7 cellular contexts compared by ENCODE assay signal in genomic region chr3:183824761-183825379, GRCh38. TPM values are rescaled to one million over a fixed set of nuclear protein-coding genes. Genes with fewer than 3 reads are reported as not detected.
DNase-seq lines count a peak whose midpoint lies in the region; ATAC-seq, FAIRE-seq and TF ChIP-seq lines count a peak whose summit lies in the region.

No MANE protein-coding gene starts in this region.

- H3K9me3 ChIP-seq in WERI-Rb-1 (ENCODE audit: severe bottlenecking) (no peaks in the 10 kb centered on the region), mucosa of descending colon (no peaks in the 10 kb centered on the region)

- ATAC-seq in HG02642 (IDR thresholded peaks at IDR 0.05; ENCODE audit: poor library complexity, unreplicated experiment), result peak; percentile 41
- peak; percentile 54 for ATAC-seq in mucosa of descending colon

- H3K36me3 ChIP-seq in WERI-Rb-1 (no peaks in the 10 kb centered on the region), mucosa of descending colon (ENCODE audit: low read depth) (no peaks in the 10 kb centered on the region)

- H3K9me3 Mint-ChIP-seq in endothelial cell (ENCODE audit: unreplicated experiment), result no peaks in the 10 kb centered on the region

- H3K4me3 Mint-ChIP-seq in endothelial cell (ENCODE audit: unreplicated experiment), result peak overlapping the region; percentile 85

- TF ChIP-seq CTCF in WERI-Rb-1 (IDR thresholded peaks at IDR 0.05; ENCODE audit: low read depth, low read length) (no peak), endothelial cell (IDR thresholded peaks at IDR 0.05; ENCODE audit: unreplicated experiment) (no peak), mucosa of descending colon (IDR thresholded peaks at IDR 0.05) (no peak)

- no peak overlapping the region for H3K27ac Mint-ChIP-seq in endothelial cell (ENCODE audit: unreplicated experiment)

- H3K4me3 ChIP-seq in WERI-Rb-1 (ENCODE audit: low read depth, low read length) (peak overlapping the region; percentile 67), mucosa of descending colon (no peak overlapping the region)

- DNase-seq in GM12891 (ENCODE audit: insufficient read length, low spot score) (peak; percentile 36), WERI-Rb-1 (peak; percentile 22), endothelial cell (ENCODE audit: low spot score) (no peak), mucosa of descending colon (no peak), urothelium cell line (ENCODE audit: low spot score) (peak; percentile 56), LoVo (ENCODE audit: low spot score) (no peak)

- TF ChIP-seq POLR2A in GM12891 (IDR thresholded peaks at IDR 0.05; ENCODE audit: low read depth, low read length), result no peak

- H3K27me3 Mint-ChIP-seq in endothelial cell (ENCODE audit: unreplicated experiment), result peaks cover 19% of the 10 kb centered on the region

- intact Hi-C loops in mucosa of descending colon (cut with DNase I, micrococcal nuclease), result no loop called here

- H3K4me1 Mint-ChIP-seq in endothelial cell (ENCODE audit: unreplicated experiment), result peaks cover 10% of the 10 kb centered on the region

- peak overlapping the region; percentile 36; the same call in 1 of the 2 replicates for H3K27ac ChIP-seq in WERI-Rb-1

- peaks cover 12% of the 10 kb centered on the region for H3K4me1 ChIP-seq in mucosa of descending colon (ENCODE audit: low read depth)

- FAIRE-seq in GM12891 (lab: Jason Lieb, UNC) (no peak), urothelium cell line (lab: Jason Lieb, UNC) (peak; percentile 50)

- H3K27me3 ChIP-seq in WERI-Rb-1 (ENCODE audit: insufficient read depth, low read depth, severe bottlenecking), result no peaks in the 10 kb centered on the region

- H3K36me3 Mint-ChIP-seq in endothelial cell (ENCODE audit: low read depth, unreplicated experiment), result peaks cover 25% of the 10 kb centered on the region

TF ChIP-seq in GM12891, 5 proteins besides CTCF, POLR2A, EP300 and RAD21:
- no peak for TF ChIP-seq SPI1 (IDR thresholded peaks at IDR 0.05; ENCODE audit: low read depth, low read length)
- TF ChIP-seq PAX5 (IDR thresholded peaks at IDR 0.05; ENCODE audit: insufficient read depth, low read length, severe bottlenecking), result no peak
- no peak for TF ChIP-seq TAF1 (IDR thresholded peaks at IDR 0.05; ENCODE audit: low read depth, low read length)
- TF ChIP-seq POLR2AphosphoS5 (IDR thresholded peaks at IDR 0.05; ENCODE audit: low read depth, low read length), result no peak
- no peak for TF ChIP-seq POU2F2 (IDR thresholded peaks at IDR 0.05; ENCODE audit: low read depth, low read length)
TF ChIP-seq in GM12891: peak in this region for 0.

RNA-seq across cellular contexts. Expression of gene MAP6D1, which starts 0.5 kb away (rescaled TPM):
- polyA plus RNA-seq in GM12891 (2012; ENCODE audit: low read depth, missing spikeins), result not detected
- total RNA-seq in endothelial cell (ENCODE audit: unreplicated experiment), result 0.90 TPM
- 1 to 10 TPM in 2 of 3 donors, under 1 TPM in 1; 0.55 to 3.1 (median 1.2) TPM for total RNA-seq in mucosa of descending colon

RNA-seq across cellular contexts. Expression of gene PARL, which starts 59.8 kb away (rescaled TPM):
- polyA plus RNA-seq in GM12891 (2012; ENCODE audit: low read depth, missing spikeins), result 42.9 TPM
- total RNA-seq in endothelial cell (ENCODE audit: unreplicated experiment), result 62.9 TPM
- total RNA-seq in mucosa of descending colon, result 10 to 100 TPM; 67.0 to 71.8 (median 68.9) TPM

Comparison
In these comparisons a context has a peak if more than half of its experiments do, and no peak if none do; other contexts are left out.
1. DNase-seq: peak in GM12891 (single experiment), WERI-Rb-1 (single experiment) and urothelium cell line (single experiment); none in endothelial cell (single experiment), mucosa of descending colon (0 of 3) and LoVo (single experiment).